In genomic region chr4:26319467-26320158, GRCh38 we compare ENCODE assay signal across 8 cellular contexts. TPM values are rescaled to one million over a fixed set of nuclear protein-coding genes. Genes with fewer than 3 reads are reported as not detected.
DNase-seq lines count a peak whose midpoint lies in the region; ATAC-seq, FAIRE-seq and TF ChIP-seq lines count a peak whose summit lies in the region.

No MANE protein-coding gene starts in this region.

- intact Hi-C loops in aorta (cut with DNase I): loop anchor here (5.0 to 10.0 kb wide), 5 partner anchors 115 to 545 kb away; partner anchors contain the start of genes STIM2 (in 2 of the 2) and SMIM20 (in 1 of the 2)

- peak overlapping the region; percentile 98 for H3K27ac ChIP-seq in rectal smooth muscle tissue (ENCODE audit: low read depth, low read length)
- H3K27ac ChIP-seq in aorta (ENCODE audit: low read depth in 1 of 2, low read length in 2 of 2): peak overlapping the region; percentile 2 to 88

- peak; percentile 98 for FAIRE-seq in GM18507 (lab: Jason Lieb, UNC)

- 1% methylated on average over 41 to 60 of the region's 60 CpGs for WGBS in aorta, 2 donors

- in situ Hi-C loops in astrocyte of the cerebellum (cut with HindIII; ENCODE audit: low sequenced_read_pairs): loop anchor here (5.0 kb wide), 1 partner anchor 88 kb away; no protein-coding TSS in a partner anchor

- DNase-seq in GM18507 (ENCODE audit: extremely low spot score, insufficient read length, low read depth) (peak; percentile 88), NCI-H1930 (lab: John Stamatoyannopoulos, UW) (peak; percentile 97 to 99), T-helper 22 cell (ENCODE audit: low read depth) (peak; percentile 95), astrocyte of the cerebellum (ENCODE audit: low read depth) (peak; percentile 100), hepatic stellate cell (ENCODE audit: low spot score) (peak; percentile 97), aorta (peak; percentile 99)

- no peak for TF ChIP-seq CTCF in astrocyte of the cerebellum (IDR thresholded peaks at IDR 0.05; ENCODE audit: low read depth, low read length, missing control alignments)

- H3K4me3 ChIP-seq in astrocyte of the cerebellum (ENCODE audit: low read depth, low read length) (peak overlapping the region; percentile 98), rectal smooth muscle tissue (ENCODE audit: low read length) (peak overlapping the region; percentile 84), aorta (ENCODE audit: low read length in 2 of 2) (peak overlapping the region; percentile 67 to 84)

- H3K27me3 ChIP-seq in rectal smooth muscle tissue (ENCODE audit: control insufficient read depth, insufficient read depth, low read length) (no peaks in the 10 kb centered on the region), aorta (ENCODE audit: control insufficient read depth in 1 of 2, insufficient read depth in 2 of 2, low read length in 1 of 2) (no peaks in the 10 kb centered on the region)

- H3K4me1 ChIP-seq in rectal smooth muscle tissue (ENCODE audit: control insufficient read depth, insufficient read depth, low read length) (peaks cover 11% of the 10 kb centered on the region), aorta (ENCODE audit: control insufficient read depth in 1 of 2, insufficient read depth in 2 of 2, low read length in 2 of 2) (no peaks in the 10 kb centered on the region)

- H3K9me3 ChIP-seq in aorta (ENCODE audit: control insufficient read depth, low read length): no peaks in the 10 kb centered on the region

- ATAC-seq in HG02973 (IDR thresholded peaks at IDR 0.05; ENCODE audit: unreplicated experiment) (peak; percentile 54), aorta (ENCODE audit: low FRiP score) (peak; percentile 96)

- H3K9ac ChIP-seq in rectal smooth muscle tissue (ENCODE audit: low read length): peak overlapping the region; percentile 67

- H3K36me3 ChIP-seq in rectal smooth muscle tissue (ENCODE audit: control insufficient read depth, insufficient read depth, low read length) (no peaks in the 10 kb centered on the region), aorta (ENCODE audit: control insufficient read depth in 1 of 2, insufficient read depth in 2 of 2, low read length in 1 of 2) (no peaks in the 10 kb centered on the region)

RNA-seq across cellular contexts. Expression of gene RBPJ, which starts 1.2 kb away (rescaled TPM):
- 100 to 1,000 TPM in 1 of 2 donors, 10 to 100 TPM in 1; 83.7 to 162 TPM for total RNA-seq in aorta
- polyA plus RNA-seq in aorta: 10 to 100 TPM; 24.9 to 31.1 TPM

Comparison
In these comparisons a context has a peak if more than half of its experiments do, and no peak if none do; other contexts are left out.
1. Peak in every context shown above with its lines: DNase-seq, ATAC-seq, H3K4me3 ChIP-seq and H3K27ac ChIP-seq.